15 cellular contexts compared by ENCODE assay signal in the genomic region with DNA sequence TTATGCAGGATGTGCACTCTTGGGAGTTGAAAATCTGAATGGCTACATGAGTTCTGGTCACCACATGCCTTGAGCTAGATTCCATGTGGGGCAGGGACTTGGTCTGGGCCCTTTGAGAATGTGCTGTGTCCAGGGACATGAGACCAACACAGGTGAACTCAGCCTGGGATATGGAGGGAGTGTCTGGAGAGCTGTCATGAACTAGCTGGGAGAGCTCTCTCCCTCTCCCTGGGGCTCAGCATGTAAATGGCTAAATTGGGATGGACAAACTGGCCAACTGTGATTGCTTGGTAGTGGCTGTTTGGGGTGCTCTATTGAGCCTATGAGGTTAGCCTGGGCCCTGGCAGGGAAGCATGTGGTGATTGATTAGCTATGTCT.
A peak's percentile ranks its signal among the peaks of the same experiment; 100 is the strongest.
DNase-seq lines count a peak whose midpoint lies in the region; ATAC-seq and TF ChIP-seq lines count a peak whose summit lies in the region.
"Had no signal": no experiment of that assay in that cellular context is flagged by ENCODE, and none has a peak within 500 bp of the region (broad histone marks: within the 10 kb centered on the region; RNA-seq: fewer than 3 reads in every experiment).

No MANE protein-coding gene starts in this region.

- no TSS peak for BruUV-seq in PC-9 (replicated peaks; lab: Mats Ljungman, UMichigan)

- H3K9me3 Mint-ChIP-seq in activated naive CD8-positive, alpha-beta T cell treated with anti-CD3 and anti-CD28 coated beads, Interleukin-2, amount 50 U/mL, for 24 hours: peaks cover 9% of the 10 kb centered on the region

- ATAC-seq in activated naive CD8-positive, alpha-beta T cell treated with anti-CD3 and anti-CD28 coated beads, Interleukin-2, amount 50 U/mL, for 24 hours: no peak

- peak; percentile 16 for DNase-seq in activated effector memory CD4-positive, alpha-beta T cell treated with anti-CD3 and anti-CD28 coated beads, Interleukin-2, amount 50 U/mL, for 16 hours
- no peak for DNase-seq in activated effector memory CD4-positive, alpha-beta T cell treated with Interleukin-2 at 50 U/mL for 16 hours
- DNase-seq in PC-9 (no peak), esophagus muscularis mucosa (ENCODE audit: extremely low spot score) (peak; percentile 47), suprapubic skin (ENCODE audit: low spot score in 2 of 2) (peak; percentile 5 to 49), T-helper 2 cell (no peak)
- DNase-seq in activated naive CD8-positive, alpha-beta T cell treated with anti-CD3 and anti-CD28 coated beads, Interleukin-2, amount 50 U/mL, for 24 hours: no peak
- DNase-seq in activated CD4-positive, alpha-beta T cell treated with anti-CD3 and anti-CD28 coated beads, Interleukin-2, amount 50 U/mL, for 4 hours: no peak
- DNase-seq: Karpas-422, NCI-H187 treated with DMSO at 0.1 percent for 48 hours, NCI-H446 treated with DMSO at 0.1 percent for 48 hours, NCI-H774 had no signal

- H3K27ac ChIP-seq in PC-9: peak overlapping the region; percentile 84
- no peak overlapping the region for H3K27ac ChIP-seq in esophagus muscularis mucosa (replicated peaks in 1 of 4)
- no peak overlapping the region for H3K27ac ChIP-seq in suprapubic skin
- H3K27ac ChIP-seq: A549 had no signal

- CTCF ChIA-PET in PC-9 (lab: Charles Lee): interaction anchor here (0.6 kb wide), 2 partner anchors 968 to 1385 kb away, joined by 4 to 7 read pairs; no protein-coding TSS in a partner anchor

- H3K9me3 ChIP-seq in PC-9 (ENCODE audit: insufficient read depth, low read depth): 0 out of 2 replicates have a peak, but pooled peaks cover 5% of the 10 kb centered on the region
- H3K9me3 ChIP-seq in esophagus muscularis mucosa: peaks cover 0 to 19% (median 9%) of the 10 kb centered on the region in 4 donors
- H3K9me3 ChIP-seq in suprapubic skin: no peaks in the 10 kb centered on the region
- H3K9me3 ChIP-seq: A549, Caco-2, HAP-1 had no signal

- intact Hi-C loops in PC-9 (cut with micrococcal nuclease; ENCODE audit: unreplicated experiment) (no loop called here), esophagus muscularis mucosa (cut with DNase I) (no loop called here)

- H3K4me1 Mint-ChIP-seq in activated naive CD8-positive, alpha-beta T cell treated with anti-CD3 and anti-CD28 coated beads, Interleukin-2, amount 50 U/mL, for 24 hours: no peaks in the 10 kb centered on the region

- no peak for TF ChIP-seq CTCF in PC-9 (conservative IDR thresholded peaks at IDR 0.05)
- no peak for TF ChIP-seq CTCF in esophagus muscularis mucosa (IDR thresholded peaks at IDR 0.05)
- no peak for TF ChIP-seq CTCF in suprapubic skin (IDR thresholded peaks at IDR 0.05)

- H3K4me3 ChIP-seq in PC-9 (no peak overlapping the region), esophagus muscularis mucosa (no peak overlapping the region), suprapubic skin (no peak overlapping the region)
- H3K4me3 ChIP-seq: A549, HAP-1 had no signal

- no peaks in the 10 kb centered on the region for H3K79me2 ChIP-seq in PC-9 (ENCODE audit: low read depth)

- H4K20me1 ChIP-seq in PC-9 (ENCODE audit: insufficient read depth): no peaks in the 10 kb centered on the region

- TF ChIP-seq POLR2A in esophagus muscularis mucosa (IDR thresholded peaks at IDR 0.05; ENCODE audit: low read depth): no peak
- TF ChIP-seq POLR2A in suprapubic skin (IDR thresholded peaks at IDR 0.05): no peak

- H3F3A ChIP-seq in PC-9 (ENCODE audit: insufficient read depth, low read depth): peaks cover 48% of the 10 kb centered on the region

- H3K27me3 Mint-ChIP-seq in activated naive CD8-positive, alpha-beta T cell treated with anti-CD3 and anti-CD28 coated beads, Interleukin-2, amount 50 U/mL, for 24 hours: no peaks in the 10 kb centered on the region

- H3K4me1 ChIP-seq in PC-9 (replicated peaks; ENCODE audit: insufficient read depth): peaks cover 62% of the 10 kb centered on the region
- peaks cover 0 to 14% (median 9%) of the 10 kb centered on the region in 4 donors for H3K4me1 ChIP-seq in esophagus muscularis mucosa
- peaks cover 15% of the 10 kb centered on the region for H3K4me1 ChIP-seq in suprapubic skin
- H3K4me1 ChIP-seq: Caco-2, HAP-1 had no signal

- H3K4me3 Mint-ChIP-seq in activated naive CD8-positive, alpha-beta T cell treated with anti-CD3 and anti-CD28 coated beads, Interleukin-2, amount 50 U/mL, for 24 hours: no peak overlapping the region

- H3K36me3 ChIP-seq in PC-9 (ENCODE audit: low read depth): no peaks in the 10 kb centered on the region
- H3K36me3 ChIP-seq in esophagus muscularis mucosa: no peaks in the 10 kb centered on the region
- no peaks in the 10 kb centered on the region for H3K36me3 ChIP-seq in suprapubic skin
- H3K36me3 ChIP-seq: HAP-1 had no signal

- H3K27me3 ChIP-seq in PC-9 (ENCODE audit: insufficient read depth, low read depth): no peaks in the 10 kb centered on the region
- H3K27me3 ChIP-seq in esophagus muscularis mucosa: no peaks in the 10 kb centered on the region
- H3K27me3 ChIP-seq in suprapubic skin: no peaks in the 10 kb centered on the region

- H3K36me3 Mint-ChIP-seq in activated naive CD8-positive, alpha-beta T cell treated with anti-CD3 and anti-CD28 coated beads, Interleukin-2, amount 50 U/mL, for 24 hours (ENCODE audit: low read depth): no peaks in the 10 kb centered on the region

- peak overlapping the region; percentile 73 for H3K4me2 ChIP-seq in PC-9
- H3K4me2 ChIP-seq: A549 had no signal

- H3K9me2 ChIP-seq in PC-9 (ENCODE audit: insufficient read depth): no peaks in the 10 kb centered on the region

- H3K27ac Mint-ChIP-seq in activated naive CD8-positive, alpha-beta T cell treated with anti-CD3 and anti-CD28 coated beads, Interleukin-2, amount 50 U/mL, for 24 hours: no peak overlapping the region

- no peak overlapping the region for H2AFZ ChIP-seq in PC-9

- TF ChIP-seq EP300 in esophagus muscularis mucosa (IDR thresholded peaks at IDR 0.05) (no peak), suprapubic skin (IDR thresholded peaks at IDR 0.05) (no peak)

- POLR2A ChIA-PET in PC-9 (lab: Charles Lee; ENCODE audit: unreplicated experiment): no interaction called here

Comparison
In these comparisons a context has a peak if more than half of its experiments do, and no peak if none do; other contexts are left out.
1. DNase-seq: peak in activated effector memory CD4-positive, alpha-beta T cell treated with anti-CD3 and anti-CD28 coated beads, Interleukin-2, amount 50 U/mL, for 16 hours (single experiment), esophagus muscularis mucosa (single experiment) and suprapubic skin (2 of 2); none in activated effector memory CD4-positive, alpha-beta T cell treated with Interleukin-2 at 50 U/mL for 16 hours (single experiment), PC-9 (0 of 2), activated naive CD8-positive, alpha-beta T cell treated with anti-CD3 and anti-CD28 coated beads, Interleukin-2, amount 50 U/mL, for 24 hours (single experiment), T-helper 2 cell (0 of 5) and activated CD4-positive, alpha-beta T cell treated with anti-CD3 and anti-CD28 coated beads, Interleukin-2, amount 50 U/mL, for 4 hours (0 of 2).